8 cellular contexts compared by ENCODE assay signal in genomic region chr22:19478466-19479357, GRCh38. TPM values are rescaled to one million over a fixed set of nuclear protein-coding genes. Genes with fewer than 3 reads are reported as not detected.
DNase-seq lines count a peak whose midpoint lies in the region; ATAC-seq and TF ChIP-seq lines count a peak whose summit lies in the region.

Gene UFD1, minus strand, starts transcription at chr22:19479193. Its CDS starts 108 bp downstream, at chr22:19479085.

- POLR2A ChIA-PET in activated CD8-positive, alpha-beta T cell treated with anti-CD3 and anti-CD28 coated beads for 36 hours (lab: Charles Lee), result interaction anchor here (0.6 to 1.8 kb wide), 10 partner anchors 10 to 55 kb away, joined by 3 to 13 read pairs (median 5); partner anchors contain the start of gene HIRA

- H3K27me3 Mint-ChIP-seq in activated CD8-positive, alpha-beta T cell treated with anti-CD3 and anti-CD28 coated beads for 36 hours, result no peaks in the 10 kb centered on the region

- H3K4me1 ChIP-seq in lower lobe of right lung, result peaks cover 28% of the 10 kb centered on the region

- H3K36me3 ChIP-seq in lower lobe of right lung, result peaks cover 19% of the 10 kb centered on the region

- peak within 1 kb of the TSS; percentile 99 for H3K4me3 Mint-ChIP-seq in activated CD8-positive, alpha-beta T cell treated with anti-CD3 and anti-CD28 coated beads for 36 hours

- DNase-seq in AG08396 (ENCODE audit: low spot score) (peak; percentile 89), NCI-H69 (lab: John Stamatoyannopoulos, UW) (peak; percentile 93), ecto neural progenitor cell (ENCODE audit: low spot score) (peak; percentile 92), lower lobe of right lung (peak; percentile 88)
- DNase-seq in activated CD8-positive, alpha-beta T cell treated with anti-CD3 and anti-CD28 coated beads for 36 hours, result peak; percentile 84
- peak; percentile 54 to 57 (median 56) for DNase-seq in stimulated activated CD4-positive, alpha-beta T cell treated with anti-CD3 and anti-CD28 coated beads, TNF-alpha, amount 100 ng/mL, for 4 hours (ENCODE audit: low read depth in 3 of 3)

- peaks cover 26% of the 10 kb centered on the region for H3K4me1 Mint-ChIP-seq in activated CD8-positive, alpha-beta T cell treated with anti-CD3 and anti-CD28 coated beads for 36 hours (ENCODE audit: low read depth)

- TF ChIP-seq CTCF in activated CD8-positive, alpha-beta T cell treated with anti-CD3 and anti-CD28 coated beads for 36 hours (IDR thresholded peaks at IDR 0.05), result no peak
- TF ChIP-seq CTCF in lower lobe of right lung (IDR thresholded peaks at IDR 0.05), result no peak

- peak within 1 kb of the TSS; percentile 99 for H3K27ac ChIP-seq in lower lobe of right lung

- H3K36me3 Mint-ChIP-seq in activated CD8-positive, alpha-beta T cell treated with anti-CD3 and anti-CD28 coated beads for 36 hours (ENCODE audit: low read depth), result peaks cover 33% of the 10 kb centered on the region

- no peaks in the 10 kb centered on the region for H3K9me3 ChIP-seq in lower lobe of right lung

- peak; percentile 33 for ATAC-seq in GM18873 (IDR thresholded peaks at IDR 0.05; ENCODE audit: low FRiP score, unreplicated experiment)
- peak; percentile 45 for ATAC-seq in HG03108 (IDR thresholded peaks at IDR 0.05; ENCODE audit: unreplicated experiment)
- ATAC-seq in activated CD8-positive, alpha-beta T cell treated with anti-CD3 and anti-CD28 coated beads for 36 hours, result peak; percentile 56
- ATAC-seq in lower lobe of right lung, result peak; percentile 85 to 89

- CTCF ChIA-PET in activated CD8-positive, alpha-beta T cell treated with anti-CD3 and anti-CD28 coated beads for 36 hours (lab: Charles Lee), result interaction anchor here (1.5 to 2.3 kb wide), 2 partner anchors 98 to 151 kb away, joined by 3 to 12 read pairs; no protein-coding TSS in a partner anchor

- intact Hi-C loops in activated CD8-positive, alpha-beta T cell treated with anti-CD3 and anti-CD28 coated beads for 36 hours (cut with micrococcal nuclease), result no loop called here
- intact Hi-C loops in lower lobe of right lung (cut with DNase I), result no loop called here

- no peaks in the 10 kb centered on the region for H3K9me3 Mint-ChIP-seq in activated CD8-positive, alpha-beta T cell treated with anti-CD3 and anti-CD28 coated beads for 36 hours

- peak within 1 kb of the TSS; percentile 98 for H3K4me3 ChIP-seq in lower lobe of right lung

- no peaks in the 10 kb centered on the region for H3K27me3 ChIP-seq in lower lobe of right lung (ENCODE audit: low read depth)

- H3K27ac Mint-ChIP-seq in activated CD8-positive, alpha-beta T cell treated with anti-CD3 and anti-CD28 coated beads for 36 hours, result peak within 1 kb of the TSS; percentile 99

RNA-seq across cellular contexts. Expression of gene UFD1, which starts in this region (rescaled TPM):
- 10 to 100 TPM; 65.0 to 78.0 TPM for total RNA-seq in activated CD8-positive, alpha-beta T cell treated with anti-CD3 and anti-CD28 coated beads for 36 hours
- 36.7 TPM for total RNA-seq in lower lobe of right lung

Comparison
In these comparisons a context has a peak if more than half of its experiments do, and no peak if none do; other contexts are left out.
1. Peak in every context shown above with its lines: DNase-seq, ATAC-seq, H3K4me3 ChIP-seq and H3K27ac ChIP-seq.
2. ATAC-seq: peak in every context shown above with its lines; median percentile 87 in lower lobe of right lung; 56 in activated CD8-positive, alpha-beta T cell treated with anti-CD3 and anti-CD28 coated beads for 36 hours; 45 in HG03108; 33 in GM18873.